8 cellular contexts compared by ENCODE assay signal in genomic region chr7:140390466-140391190, GRCh38. TPM values are rescaled to one million over a fixed set of nuclear protein-coding genes. Genes with fewer than 3 reads are reported as not detected.
DNase-seq lines count a peak whose midpoint lies in the region; ATAC-seq, FAIRE-seq and TF ChIP-seq lines count a peak whose summit lies in the region.

No MANE protein-coding gene starts in this region.

- no peak overlapping the region for H3K4me3 Mint-ChIP-seq in CD4-positive, alpha-beta memory T cell

- H3K4me3 ChIP-seq in cardiac fibroblast (replicated peaks in 1 of 2; ENCODE audit: low read depth in 2 of 2, low read length in 2 of 2) (no peak overlapping the region), testis (no peak overlapping the region)
- no peak overlapping the region for H3K4me3 ChIP-seq in CD4-positive, alpha-beta memory T cell (ENCODE audit: low read length in 2 of 2)

- peak overlapping the region in 1 of 2 donors; percentile 36 for H3K27ac ChIP-seq in testis
- no peak overlapping the region for H3K27ac ChIP-seq in CD4-positive, alpha-beta memory T cell (ENCODE audit: low read depth, low read length)

- POLR2A ChIA-PET in CD4-positive, alpha-beta memory T cell (lab: Charles Lee; ENCODE audit: partially characterized antibody): no interaction called here

- H3K9me3 Mint-ChIP-seq in CD4-positive, alpha-beta memory T cell: no peaks in the 10 kb centered on the region

- TF ChIP-seq POLR2A in testis (IDR thresholded peaks at IDR 0.05): no peak

- no peak overlapping the region for H3K27ac Mint-ChIP-seq in CD4-positive, alpha-beta memory T cell

- H3K9me3 ChIP-seq in testis: no peaks in the 10 kb centered on the region
- no peaks in the 10 kb centered on the region for H3K9me3 ChIP-seq in CD4-positive, alpha-beta memory T cell (ENCODE audit: control insufficient read depth in 1 of 2, low read length in 2 of 2)

- DNase-seq in AG20443 (ENCODE audit: low spot score) (peak; percentile 28), GM19239 (ENCODE audit: insufficient read length, low spot score) (peak; percentile 25), cardiac fibroblast (ENCODE audit: low read depth in 2 of 2) (peak; percentile 23 to 37), amniotic stem cell (lab: John Stamatoyannopoulos, UW) (no peak), testis (no peak), inferior parietal cortex (ENCODE audit: extremely low spot score) (no peak)
- DNase-seq in CD4-positive, alpha-beta memory T cell: no peak

- H3K36me3 Mint-ChIP-seq in CD4-positive, alpha-beta memory T cell: no peaks in the 10 kb centered on the region

- H3K4me1 Mint-ChIP-seq in CD4-positive, alpha-beta memory T cell: peaks cover 0 to 8% (median 4%) of the 10 kb centered on the region in 4 donors

- TF ChIP-seq CTCF in cardiac fibroblast (IDR thresholded peaks at IDR 0.05; ENCODE audit: low read depth, low read length) (no peak), testis (IDR thresholded peaks at IDR 0.05) (no peak)

- H3K36me3 ChIP-seq in testis (ENCODE audit: low read depth, missing control alignments): no peaks in the 10 kb centered on the region
- no peaks in the 10 kb centered on the region for H3K36me3 ChIP-seq in CD4-positive, alpha-beta memory T cell (ENCODE audit: insufficient read depth, low read length)

- no peaks in the 10 kb centered on the region for H3K27me3 Mint-ChIP-seq in CD4-positive, alpha-beta memory T cell

- no peaks in the 10 kb centered on the region for H3K27me3 ChIP-seq in testis
- H3K27me3 ChIP-seq in CD4-positive, alpha-beta memory T cell (ENCODE audit: insufficient read depth, low read length): no peaks in the 10 kb centered on the region

- ATAC-seq in HG03442 (IDR thresholded peaks at IDR 0.05; ENCODE audit: unreplicated experiment): peak; percentile 73

- WGBS in testis, 2 donors: 71 to 77% methylated on average over 8 of the region's 8 CpGs

- CTCF ChIA-PET in CD4-positive, alpha-beta memory T cell (lab: Charles Lee; ENCODE audit: partially characterized antibody): interaction anchor here (1.3 to 1.6 kb wide), 3 partner anchors 7 to 86 kb away, joined by 3 to 8 read pairs (median 3); no protein-coding TSS in a partner anchor

- FAIRE-seq in GM19239 (lab: Jason Lieb, UNC): peak; percentile 92

- intact Hi-C loops in testis (cut with DNase I; ENCODE audit: low total_unique reads): no loop called here
- intact Hi-C loops in CD4-positive, alpha-beta memory T cell (cut with micrococcal nuclease): no loop called here

- peaks cover 8% of the 10 kb centered on the region for H3K4me1 ChIP-seq in testis
- peaks cover 38% of the 10 kb centered on the region for H3K4me1 ChIP-seq in CD4-positive, alpha-beta memory T cell (ENCODE audit: insufficient read depth, low read length)

RNA-seq across cellular contexts. Expression of gene SLC37A3, which starts 7.7 kb away (rescaled TPM):
- total RNA-seq in testis: 10 to 100 TPM; 44.7 to 67.3 TPM
- 23.8 TPM for polyA plus RNA-seq in testis (ENCODE audit: insufficient read depth, low read depth, low replicate concordance)
- total RNA-seq in CD4-positive, alpha-beta memory T cell: 10 to 100 TPM; 32.5 to 42.5 TPM
- 10 to 100 TPM; 15.0 to 24.0 TPM for polyA plus RNA-seq in CD4-positive, alpha-beta memory T cell

RNA-seq across cellular contexts. Expression of gene RAB19, which starts 13.2 kb away (rescaled TPM):
- total RNA-seq in testis: not detected
- polyA plus RNA-seq in testis (ENCODE audit: insufficient read depth, low read depth, low replicate concordance): 0.59 TPM
- 1 to 10 TPM; 2.5 to 3.2 TPM for total RNA-seq in CD4-positive, alpha-beta memory T cell
- polyA plus RNA-seq in CD4-positive, alpha-beta memory T cell: 1 to 10 TPM; 1.6 to 2.1 TPM

Comparison
In these comparisons a context has a peak if more than half of its experiments do, and no peak if none do; other contexts are left out.
1. DNase-seq: peak in AG20443 (single experiment), GM19239 (single experiment) and cardiac fibroblast (2 of 2); none in amniotic stem cell (single experiment), testis (single experiment), inferior parietal cortex (single experiment) and CD4-positive, alpha-beta memory T cell (0 of 5).